ENCODE assay signal across 19 cellular contexts in the genomic region with DNA sequence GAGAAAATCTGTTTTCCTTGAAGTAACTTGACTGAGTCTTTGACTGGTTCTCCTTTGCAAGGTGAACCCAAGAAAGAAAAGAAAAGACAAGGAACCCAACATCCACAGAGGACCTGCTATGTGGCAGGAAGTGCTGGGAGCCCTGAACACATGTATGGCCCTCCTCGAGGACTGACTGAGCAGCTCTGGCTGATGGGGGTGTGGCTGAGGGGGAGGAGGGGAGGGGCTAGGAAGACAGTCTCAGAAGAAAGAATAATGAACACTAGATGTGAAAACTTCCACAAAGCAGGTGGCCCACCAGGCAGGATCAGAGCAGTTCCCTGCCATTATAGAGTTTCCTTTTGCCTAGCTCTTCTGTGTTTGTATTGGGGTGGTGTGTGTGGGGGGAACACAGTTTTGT. TPM values are rescaled to one million over a fixed set of nuclear protein-coding genes. Genes with fewer than 3 reads are reported as not detected.
A peak's percentile ranks its signal among the peaks of the same experiment; 100 is the strongest.
DNase-seq lines count a peak whose midpoint lies in the region; ATAC-seq, FAIRE-seq and TF ChIP-seq lines count a peak whose summit lies in the region.
"Had no signal": no experiment of that assay in that cellular context is flagged by ENCODE, and none has a peak within 500 bp of the region (broad histone marks: within the 10 kb centered on the region; RNA-seq: fewer than 3 reads in every experiment).

No MANE protein-coding gene starts in this region.

- no peak overlapping the region for H2BK15ac ChIP-seq in H1 (ENCODE audit: low read length)

- H3K4me3 ChIP-seq in DND-41 (ENCODE audit: low read depth in 1 of 2, low read length in 2 of 2) = no peak overlapping the region
- H3K4me3 ChIP-seq in H1 (ENCODE audit: extremely low read depth in 1 of 4, insufficient read depth in 2 of 4, low read depth in 3 of 4, low read length in 4 of 4) = no peak overlapping the region
- H3K4me3 ChIP-seq: breast epithelium, heart right ventricle, psoas muscle, transverse colon had no signal

- no peak overlapping the region for H3K4ac ChIP-seq in H1 (replicated peaks; ENCODE audit: insufficient read length, low read depth, low read length)

- CTCF ChIA-PET in H1 (lab: Charles Lee; ENCODE audit: partially characterized antibody) = interaction anchor here (0.6 to 7.7 kb wide), 20 partner anchors 9 to 773 kb away, joined by 3 to 143 read pairs (median 6); no protein-coding TSS in a partner anchor

- no peak overlapping the region for H3K56ac ChIP-seq in H1 (replicated peaks; ENCODE audit: insufficient read length, low read depth, low read length)

- DNase-seq in NCI-H82 (lab: John Stamatoyannopoulos, UW) (peak; percentile 59), NCI-H82 treated with DMSO at 0.1 percent for 48 hours (lab: John Stamatoyannopoulos, UW; ENCODE audit: unreplicated experiment) (no peak), DND-41 (peak; percentile 65), OCI-M1 (lab: John Stamatoyannopoulos, UW) (peak; percentile 15), H1 (ENCODE audit: low read depth in 1 of 2, low spot score in 2 of 2) (no peak), T1000 (lab: John Stamatoyannopoulos, UW) (no peak), NCI-H128 (lab: John Stamatoyannopoulos, UW; ENCODE audit: unreplicated experiment) (no peak)
- DNase-seq: CD8-positive, alpha-beta memory T cell; heart right ventricle; islet precursor cell; NCI-H1694; NCI-H446; psoas muscle; small intestine; T-helper 1 cell; transverse colon had no signal

- no peaks in the 10 kb centered on the region for H3K23me2 ChIP-seq in H1 (ENCODE audit: low read depth, low read length)

- no peak overlapping the region for H4K5ac ChIP-seq in H1 (ENCODE audit: insufficient read length, low read depth, low read length)

- H2AFZ ChIP-seq in DND-41 (ENCODE audit: low read depth, low read length) (peak overlapping the region; percentile 74), H1 (ENCODE audit: low read length) (no peak overlapping the region)

- ATAC-seq in DND-41 (ENCODE audit: insufficient read depth, low read depth) (peak; percentile 83), GM19467 (IDR thresholded peaks at IDR 0.05; ENCODE audit: unreplicated experiment) (no peak)
- ATAC-seq: heart right ventricle, psoas muscle, WTC11 had no signal

- 83% methylated on average over 1 of the region's 1 CpG; no CpG with 5 or more reads in 1 of the 2 experiments for WGBS in H1 (ENCODE audit: extremely low coverage in 1 of 2, insufficient coverage in 1 of 2, insufficient read length in 1 of 2, insufficient replicate concordance in 2 of 2, low coverage in 1 of 2, low lambda C conversion rate in 2 of 2, missing lambda C conversion rate in 1 of 2), 2 experiments

- H2AK5ac ChIP-seq in H1 (ENCODE audit: low read depth, low read length) = no peak overlapping the region

- H3K18ac ChIP-seq in H1 (ENCODE audit: extremely low read depth, low read length) = no peak overlapping the region

- H3K79me2 ChIP-seq in DND-41 (ENCODE audit: insufficient read depth, low read length) (no peaks in the 10 kb centered on the region), H1 (ENCODE audit: control insufficient read depth in 1 of 2, insufficient read depth in 2 of 2, low read length in 2 of 2) (no peaks in the 10 kb centered on the region)

- POLR2A ChIA-PET in H1 (lab: Charles Lee; ENCODE audit: partially characterized antibody) = interaction anchor here (0.6 to 1.2 kb wide), 2 partner anchors 149 to 154 kb away, joined by 3 to 6 read pairs; a partner anchor contains a TSS

- no peak for FAIRE-seq in H1 (lab: Jason Lieb, UNC)
- FAIRE-seq: small intestine had no signal

- H4K91ac ChIP-seq in H1 (replicated peaks; ENCODE audit: insufficient read length, low read length) = no peak overlapping the region

- no peak overlapping the region for H3K4me2 ChIP-seq in DND-41 (ENCODE audit: insufficient read depth, low read length)
- H3K4me2 ChIP-seq in H1 (ENCODE audit: insufficient read depth in 1 of 2, low read depth in 2 of 2, low read length in 2 of 2) = no peak overlapping the region

- no peak for TF ChIP-seq EP300 in H1 (IDR thresholded peaks at IDR 0.05; ENCODE audit: borderline replicate concordance in 1 of 2, low read depth in 2 of 2, low read length in 2 of 2)

- H2BK12ac ChIP-seq in H1 (ENCODE audit: low read depth, low read length) = 0 out of 2 replicates have a peak overlapping the region, but pooled peaks have one; percentile 68

- H3K9ac ChIP-seq in DND-41 (ENCODE audit: low read depth, low read length) (no peak overlapping the region), H1 (replicated peaks in 1 of 4; ENCODE audit: extremely low read depth in 1 of 4, low read depth in 3 of 4, low read length in 3 of 4) (no peak overlapping the region)

- no peak overlapping the region for H2BK120ac ChIP-seq in H1 (replicated peaks; ENCODE audit: low read depth, low read length)

- TF ChIP-seq RAD21 in H1 (IDR thresholded peaks at IDR 0.05 in 1 of 2, conservative IDR thresholded peaks at IDR 0.05 in 1 of 2; ENCODE audit: low read depth in 2 of 2, low read length in 2 of 2) = no peak

- H3K14ac ChIP-seq in H1 (ENCODE audit: insufficient read length) = no peak overlapping the region

- no peaks in the 10 kb centered on the region for H4K20me1 ChIP-seq in DND-41 (ENCODE audit: insufficient read depth, low read length)
- H4K20me1 ChIP-seq in H1 (replicated peaks in 1 of 2; ENCODE audit: control insufficient read depth in 1 of 2, insufficient read depth in 2 of 2, low read length in 2 of 2) = no peaks in the 10 kb centered on the region

- H2BK5ac ChIP-seq in H1 (ENCODE audit: low read depth, low read length) = no peak overlapping the region

- TF ChIP-seq CTCF in DND-41 (IDR thresholded peaks at IDR 0.05; ENCODE audit: borderline replicate concordance, extremely low read depth, low read length, poor library complexity, severe bottlenecking) = no peak
- TF ChIP-seq CTCF in H1 (IDR thresholded peaks at IDR 0.05; ENCODE audit: control extremely low read depth in 1 of 3, insufficient read depth in 1 of 3, low read depth in 1 of 3, low read length in 3 of 3) = no peak

- H3K27ac ChIP-seq in DND-41 (ENCODE audit: low read length) (peak overlapping the region; percentile 22; the same call in 1 of the 2 replicates), H1 (ENCODE audit: low read depth, low read length) (no peak overlapping the region)
- H3K27ac ChIP-seq: breast epithelium, heart right ventricle, psoas muscle, transverse colon had no signal

- peaks cover 17% of the 10 kb centered on the region for H3K4me1 ChIP-seq in DND-41 (ENCODE audit: insufficient read depth, low read length)
- peaks cover 0 to 5% (median 3%) of the 10 kb centered on the region in 4 experiments; a peak in 3 of 7 replicates for H3K4me1 ChIP-seq in H1 (replicated peaks in 1 of 4; ENCODE audit: control insufficient read depth in 3 of 4, insufficient read depth in 4 of 4, low read length in 3 of 4)
- H3K4me1 ChIP-seq: breast epithelium had no signal

- no peak for TF ChIP-seq POLR2A in H1 (IDR thresholded peaks at IDR 0.05; ENCODE audit: control extremely low read depth in 1 of 2, low read depth in 2 of 2, low read length in 2 of 2)

- H3K36me3 ChIP-seq in DND-41 (ENCODE audit: insufficient read depth, low read length) = no peaks in the 10 kb centered on the region
- H3K36me3 ChIP-seq in H1 (ENCODE audit: control insufficient read depth in 2 of 4, insufficient read depth in 4 of 4, low read length in 3 of 4) = no peaks in the 10 kb centered on the region
- H3K36me3 ChIP-seq: breast epithelium, heart right ventricle, transverse colon had no signal

- no peak overlapping the region for H3K23ac ChIP-seq in H1 (ENCODE audit: insufficient read length)

- H4K8ac ChIP-seq in H1 (ENCODE audit: extremely low read depth, insufficient read depth, low read length) = no peak overlapping the region

- no peaks in the 10 kb centered on the region for H3K9me3 ChIP-seq in DND-41 (ENCODE audit: insufficient read depth, low read length, severe bottlenecking)
- no peaks in the 10 kb centered on the region for H3K9me3 ChIP-seq in H1 (ENCODE audit: insufficient read depth in 2 of 2, low read depth in 1 of 2, low read length in 1 of 2)
- H3K9me3 ChIP-seq: breast epithelium, psoas muscle, transverse colon had no signal

- no peak overlapping the region for H2BK20ac ChIP-seq in H1 (ENCODE audit: low read length)

- no peaks in the 10 kb centered on the region for H3K79me1 ChIP-seq in H1 (ENCODE audit: low read depth, low read length)

- no peaks in the 10 kb centered on the region for H3K27me3 ChIP-seq in DND-41 (ENCODE audit: insufficient read depth, low read length, poor library complexity)
- H3K27me3 ChIP-seq in H1 (replicated peaks in 1 of 4; ENCODE audit: control insufficient read depth in 3 of 4, extremely low read depth in 1 of 4, insufficient read depth in 3 of 4, low read length in 3 of 4) = no peaks in the 10 kb centered on the region
- H3K27me3 ChIP-seq: breast epithelium, heart right ventricle, transverse colon had no signal

TF ChIP-seq in H1, 55 proteins besides CTCF, POLR2A, EP300 and RAD21 (continues in another document):
- TF ChIP-seq CBX5 (IDR thresholded peaks at IDR 0.05; ENCODE audit: low read depth, low read length) (no peak), MAFK (IDR thresholded peaks at IDR 0.05; ENCODE audit: low read depth, low read length) (no peak), CHD1 (IDR thresholded peaks at IDR 0.05; ENCODE audit: low read depth, low read length) (no peak)
- TF ChIP-seq, protein P1, sequence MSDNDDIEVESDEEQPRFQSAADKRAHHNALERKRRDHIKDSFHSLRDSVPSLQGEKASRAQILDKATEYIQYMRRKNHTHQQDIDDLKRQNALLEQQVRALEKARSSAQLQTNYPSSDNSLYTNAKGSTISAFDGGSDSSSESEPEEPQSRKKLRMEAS (IDR thresholded peaks at IDR 0.05) = peak; percentile 49; the same call in 1 of the 2 replicates

RNA-seq across cellular contexts. Expression of a gene that starts 26.1 kb away (rescaled TPM):
- total RNA-seq in H1 (2021; fragmentation: NEBNext Ultra II Directional; extraction: Animal tissue kit (Norgen Biotek cat#: 25700)) = 27.0 and 28.5 TPM in 2 replicates
- polyA plus RNA-seq in H1 (2011; rRNA removed) = 22.1 and 28.0 TPM in 2 replicates
- polyA plus RNA-seq in H1 (2011; cell fraction: cytosol; rRNA removed) = 23.4 TPM
- polyA plus RNA-seq in H1 (2011; cell fraction: nucleus; rRNA removed) = 24.0 TPM
- polyA plus RNA-seq in H1 (2012, experiment 1 of 2) = 35.4 to 45.5 TPM (median 38.2 TPM) in 4 replicates
- 38.7 TPM for polyA plus RNA-seq in H1 (2012, experiment 2 of 2)
- 33.8 TPM for polyA plus RNA-seq in H1 (2013, experiment 1 of 2)
- 38.4 TPM for polyA plus RNA-seq in H1 (2013, experiment 2 of 2)
- 7.1 and 7.4 TPM in 2 replicates for polyA minus RNA-seq in H1 (2011; rRNA and poly(A)+ RNA removed)
- 9.5 TPM for polyA minus RNA-seq in H1 (2011; cell fraction: cytosol; rRNA and poly(A)+ RNA removed)
- 8.0 TPM for polyA minus RNA-seq in H1 (2011; cell fraction: nucleus; rRNA and poly(A)+ RNA removed)

RNA-seq across cellular contexts. Expression of a gene that starts 44.1 kb away (rescaled TPM):
- total RNA-seq in H1 (2021; fragmentation: NEBNext Ultra II Directional; extraction: Animal tissue kit (Norgen Biotek cat#: 25700)) = 16.7 and 18.8 TPM in 2 replicates
- polyA plus RNA-seq in H1 (2011; rRNA removed) = 20.8 and 23.5 TPM in 2 replicates
- polyA plus RNA-seq in H1 (2011; cell fraction: cytosol; rRNA removed) = 21.5 TPM
- 23.1 TPM for polyA plus RNA-seq in H1 (2011; cell fraction: nucleus; rRNA removed)
- polyA plus RNA-seq in H1 (2012, experiment 1 of 2) = 10.6 to 17.3 TPM (median 14.4 TPM) in 4 replicates
- 9.3 TPM for polyA plus RNA-seq in H1 (2012, experiment 2 of 2)
- 14.9 TPM for polyA plus RNA-seq in H1 (2013, experiment 1 of 2)
- polyA plus RNA-seq in H1 (2013, experiment 2 of 2) = 16.5 TPM
- 37.6 and 48.3 TPM in 2 replicates for polyA minus RNA-seq in H1 (2011; rRNA and poly(A)+ RNA removed)
- 20.5 TPM for polyA minus RNA-seq in H1 (2011; cell fraction: cytosol; rRNA and poly(A)+ RNA removed)
- polyA minus RNA-seq in H1 (2011; cell fraction: nucleus; rRNA and poly(A)+ RNA removed) = 28.2 TPM

Comparison
In these comparisons a context has a peak if more than half of its experiments do, and no peak if none do; other contexts are left out.
1. DNase-seq: peak in NCI-H82 (single experiment), DND-41 (single experiment) and OCI-M1 (single experiment); none in NCI-H82 treated with DMSO at 0.1 percent for 48 hours (single experiment), H1 (0 of 2), T1000 (single experiment) and NCI-H128 (single experiment).